In genomic region chr10:75294031-75294437, GRCh38 we compare ENCODE assay signal across 9 cellular contexts. TPM values are rescaled to one million over a fixed set of nuclear protein-coding genes. Genes with fewer than 3 reads are reported as not detected.
A peak's percentile ranks its signal among the peaks of the same experiment; 100 is the strongest.
DNase-seq lines count a peak whose midpoint lies in the region; ATAC-seq and TF ChIP-seq lines count a peak whose summit lies in the region.
"Had no signal": no experiment of that assay in that cellular context is flagged by ENCODE, and none has a peak within 500 bp of the region (broad histone marks: within the 10 kb centered on the region; RNA-seq: fewer than 3 reads in every experiment).

No MANE protein-coding gene starts in this region.

- H3K27ac Mint-ChIP-seq in natural killer cell treated with Interleukin-12 subunit alpha and Interleukin-12 subunit beta and Interleukin-15 and Interleukin-18, amount 100 ng/mL, for 72 hours = no peak overlapping the region

- no peak for ATAC-seq in left ventricle myocardium superior
- no peak for ATAC-seq in natural killer cell treated with Interleukin-12 subunit alpha and Interleukin-12 subunit beta and Interleukin-15 and Interleukin-18, amount 100 ng/mL, for 72 hours
- no peak for ATAC-seq in GM21515 (IDR thresholded peaks at IDR 0.05; ENCODE audit: unreplicated experiment)
- ATAC-seq in HG02885 (IDR thresholded peaks at IDR 0.05; ENCODE audit: poor library complexity, unreplicated experiment) = no peak

- intact Hi-C loops in left ventricle myocardium superior (cut with micrococcal nuclease) (no loop called here), uterus (cut with DNase I; ENCODE audit: low total_unique reads) (no loop called here)

- TF ChIP-seq CTCF in cardiac muscle cell (IDR thresholded peaks at IDR 0.05; ENCODE audit: low read depth, low read length) (no peak), uterus (IDR thresholded peaks at IDR 0.05) (no peak)

- peaks cover 36% of the 10 kb centered on the region for H3K4me1 ChIP-seq in cardiac muscle cell (ENCODE audit: low read depth)
- H3K4me1 ChIP-seq in uterus = peaks cover 0 to 7% of the 10 kb centered on the region in 2 donors

- H3K9me3 ChIP-seq in cardiac muscle cell (ENCODE audit: low read depth) = no peaks in the 10 kb centered on the region
- H3K9me3 ChIP-seq in uterus = no peaks in the 10 kb centered on the region

- no peaks in the 10 kb centered on the region for H3K4me1 Mint-ChIP-seq in natural killer cell treated with Interleukin-12 subunit alpha and Interleukin-12 subunit beta and Interleukin-15 and Interleukin-18, amount 100 ng/mL, for 72 hours (ENCODE audit: low read depth in 2 of 2)

- H3K4me3 ChIP-seq in cardiac muscle cell (no peak overlapping the region), uterus (no peak overlapping the region)

- H3K27me3 ChIP-seq in cardiac muscle cell = no peaks in the 10 kb centered on the region
- no peaks in the 10 kb centered on the region for H3K27me3 ChIP-seq in uterus

- H3K36me3 ChIP-seq in cardiac muscle cell (no peaks in the 10 kb centered on the region), uterus (no peaks in the 10 kb centered on the region)

- TF ChIP-seq POLR2A in uterus (IDR thresholded peaks at IDR 0.05) = no peak

- peaks cover 5 to 15% of the 10 kb centered on the region in 2 donors for H3K27me3 Mint-ChIP-seq in natural killer cell treated with Interleukin-12 subunit alpha and Interleukin-12 subunit beta and Interleukin-15 and Interleukin-18, amount 100 ng/mL, for 72 hours

- DNase-seq in cardiac muscle cell (ENCODE audit: low read depth in 1 of 2, low spot score in 1 of 2) = no peak
- DNase-seq in left ventricle myocardium superior = no peak
- DNase-seq in epithelial cell of prostate (ENCODE audit: low read depth, low spot score) = no peak
- DNase-seq in natural killer cell treated with Interleukin-12 subunit alpha and Interleukin-12 subunit beta and Interleukin-15 and Interleukin-18, amount 100 ng/mL, for 72 hours (ENCODE audit: low spot score) = no peak
- peak; percentile 31 to 35 for DNase-seq in uterus
- DNase-seq in activated CD4-positive, CD25-positive, alpha-beta regulatory T cell treated with anti-CD3 and anti-CD28 coated beads, Interleukin-2, amount 50 U/mL, for 72 hours = no peak
- DNase-seq: NCI-H1092 had no signal

- H3K27ac ChIP-seq in cardiac muscle cell (peak overlapping the region; percentile 97), epithelial cell of prostate (peak overlapping the region; percentile 88), uterus (peak overlapping the region; percentile 93 to 97)

- no peaks in the 10 kb centered on the region for H3K36me3 Mint-ChIP-seq in natural killer cell treated with Interleukin-12 subunit alpha and Interleukin-12 subunit beta and Interleukin-15 and Interleukin-18, amount 100 ng/mL, for 72 hours

- H3K9me3 Mint-ChIP-seq in natural killer cell treated with Interleukin-12 subunit alpha and Interleukin-12 subunit beta and Interleukin-15 and Interleukin-18, amount 100 ng/mL, for 72 hours = no peaks in the 10 kb centered on the region

- peak overlapping the region; percentile 27 for H3K4me3 Mint-ChIP-seq in natural killer cell treated with Interleukin-12 subunit alpha and Interleukin-12 subunit beta and Interleukin-15 and Interleukin-18, amount 100 ng/mL, for 72 hours

RNA-seq across cellular contexts. Expression of gene COMTD1, which starts 58.3 kb away (rescaled TPM):
- total RNA-seq in cardiac muscle cell (40.7 and 66.1 TPM in 2 replicates), left ventricle myocardium superior (30.8 TPM), uterus (10 to 100 TPM in 3 of 4 donors, 1 to 10 TPM in 1; 3.2 to 59.7 (median 22.9) TPM)
- polyA plus RNA-seq in cardiac muscle cell = 42.0 and 43.1 TPM in 2 replicates
- 10 to 100 TPM; 22.3 to 58.9 TPM for total RNA-seq in natural killer cell treated with Interleukin-12 subunit alpha and Interleukin-12 subunit beta and Interleukin-15 and Interleukin-18, amount 100 ng/mL, for 72 hours

Comparison
In these comparisons a context has a peak if more than half of its experiments do, and no peak if none do; other contexts are left out.
1. DNase-seq: peak in uterus (2 of 2); none in cardiac muscle cell (0 of 2), left ventricle myocardium superior (single experiment), epithelial cell of prostate (single experiment), natural killer cell treated with Interleukin-12 subunit alpha and Interleukin-12 subunit beta and Interleukin-15 and Interleukin-18, amount 100 ng/mL, for 72 hours (single experiment) and activated CD4-positive, CD25-positive, alpha-beta regulatory T cell treated with anti-CD3 and anti-CD28 coated beads, Interleukin-2, amount 50 U/mL, for 72 hours (single experiment).
2. Peak in every context shown above with its lines, with median percentiles within 50 percentile points of each other: H3K27ac ChIP-seq.